Comparison of ENCODE assay signal across 8 cellular contexts in genomic region chr16:30184430-30185140, GRCh38. TPM values are rescaled to one million over a fixed set of nuclear protein-coding genes. Genes with fewer than 3 reads are reported as not detected.
DNase-seq lines count a peak whose midpoint lies in the region; ATAC-seq, FAIRE-seq and TF ChIP-seq lines count a peak whose summit lies in the region.

No MANE protein-coding gene starts in this region.

- H3K27ac ChIP-seq in dorsolateral prefrontal cortex, result peak overlapping the region in 55 of 59 donors; percentile 19 to 91 (median 77)
- H3K27ac ChIP-seq in pancreas, result peak overlapping the region in 2 of 4 donors; percentile 37 to 39
- H3K27ac ChIP-seq in mesendoderm (ENCODE audit: low read depth, low read length), result no peak overlapping the region

- H4K5ac ChIP-seq in mesendoderm (ENCODE audit: low read length), result no peak overlapping the region

- H3K4ac ChIP-seq in mesendoderm (ENCODE audit: low read depth, low read length), result no peak overlapping the region

- H3K79me2 ChIP-seq in mesendoderm (ENCODE audit: control insufficient read depth, insufficient read depth, low read length), result no peaks in the 10 kb centered on the region

- H4K8ac ChIP-seq in mesendoderm (ENCODE audit: low read depth, low read length), result no peak overlapping the region

- H2AK5ac ChIP-seq in mesendoderm (ENCODE audit: low read length), result no peak overlapping the region

- intact Hi-C loops in dorsolateral prefrontal cortex (cut with DNase I) (loop anchor here in 1 of 2 donors (5.0 kb wide), 1 partner anchor 92 kb away; the partner anchor contains the start of gene TBX6), pancreas (cut with DNase I) (no loop called here)

- H3K4me2 ChIP-seq in mesendoderm (ENCODE audit: low read length), result no peak overlapping the region

- no peaks in the 10 kb centered on the region for H3K79me1 ChIP-seq in mesendoderm (ENCODE audit: low read length)

- H3K9ac ChIP-seq in mesendoderm (ENCODE audit: low read length), result no peak overlapping the region

- no peak overlapping the region for H2BK15ac ChIP-seq in mesendoderm (replicated peaks; ENCODE audit: low read depth)

- no peaks in the 10 kb centered on the region for H3K9me3 ChIP-seq in pancreas

- H3K27me3 ChIP-seq in dorsolateral prefrontal cortex (no peaks in the 10 kb centered on the region), pancreas (no peaks in the 10 kb centered on the region), mesendoderm (ENCODE audit: insufficient read depth, low read length, poor library complexity) (no peaks in the 10 kb centered on the region)

- no peak overlapping the region for H3K18ac ChIP-seq in mesendoderm (ENCODE audit: low read length)

- WGBS in pancreas, 2 donors, result 43 to 44% methylated on average over 14 of the region's 14 CpGs
- no CpG with 5 or more reads among the region's 14 CpGs for WGBS in mesendoderm (ENCODE audit: extremely low coverage, insufficient coverage, low lambda C conversion rate)

- no peak overlapping the region for H3K23ac ChIP-seq in mesendoderm (ENCODE audit: low read length)

- H2BK120ac ChIP-seq in mesendoderm (ENCODE audit: low read depth, low read length), result no peak overlapping the region

- H3K36me3 ChIP-seq in pancreas (no peaks in the 10 kb centered on the region), mesendoderm (ENCODE audit: control insufficient read depth, insufficient read depth, low read length) (no peaks in the 10 kb centered on the region)

- H3K4me1 ChIP-seq in pancreas (no peaks in the 10 kb centered on the region), mesendoderm (ENCODE audit: control insufficient read depth, low read depth, low read length) (no peaks in the 10 kb centered on the region)

- ATAC-seq in GM18511 (IDR thresholded peaks at IDR 0.05; ENCODE audit: unreplicated experiment), result peak; percentile 16
- no peak for ATAC-seq in pancreas
- no peak for ATAC-seq in HG02852 (IDR thresholded peaks at IDR 0.05; ENCODE audit: unreplicated experiment)

- no peak overlapping the region for H2BK5ac ChIP-seq in mesendoderm (ENCODE audit: low read length)

- H3K4me3 ChIP-seq in dorsolateral prefrontal cortex (peak overlapping the region; percentile 34 to 78 (median 66)), pancreas (peak overlapping the region in 1 of 4 donors; percentile 63), mesendoderm (ENCODE audit: low read length) (no peak overlapping the region)

- TF ChIP-seq CTCF in dorsolateral prefrontal cortex (IDR thresholded peaks at IDR 0.05 in 54 of 56, conservative IDR thresholded peaks at IDR 0.05 in 2 of 56; ENCODE audit: low read depth in 1 of 56, partially characterized antibody in 56 of 56) (no peak), pancreas (IDR thresholded peaks at IDR 0.05) (no peak)

- DNase-seq in NCI-H1092 treated with DMSO at 0.1 percent for 48 hours (lab: John Stamatoyannopoulos, UW) (peak; percentile 34), dorsolateral prefrontal cortex (peak in 6 of 10 donors; percentile 42 to 72 (median 54)), pancreas (peak in 4 of 6 donors; percentile 14 to 72 (median 36)), HPDE6-E6E7 (ENCODE audit: extremely low spot score) (no peak), mesendoderm (no peak)
- peak; percentile 45 to 61 for DNase-seq in activated CD4-positive, alpha-beta T cell treated with anti-CD3 and anti-CD28 coated beads for 4 hours

- H3K56ac ChIP-seq in mesendoderm (ENCODE audit: low read length), result no peak overlapping the region

- no peak for FAIRE-seq in pancreas (lab: Jason Lieb, UNC)

RNA-seq across cellular contexts. Expression of gene CORO1A, which starts 1.2 kb away (rescaled TPM):
- total RNA-seq in dorsolateral prefrontal cortex, result 100 to 1,000 TPM in 1 of 120 experiments, 10 to 100 TPM in 119; 34.2 to 114 (median 60.7) TPM
- total RNA-seq in pancreas, result 10 to 100 TPM in 3 of 6 donors, 1 to 10 TPM in 3; 2.1 to 26.4 (median 9.7) TPM
- polyA plus RNA-seq in pancreas, result 10 to 100 TPM; 12.2 to 14.9 TPM
- polyA plus RNA-seq in mesendoderm (2013, experiment 1 of 2), result 6.3 TPM
- 6.9 TPM for polyA plus RNA-seq in mesendoderm (2013, experiment 2 of 2)

RNA-seq across cellular contexts. Expression of gene BOLA2B, which starts 8.9 kb away (rescaled TPM):
- total RNA-seq in dorsolateral prefrontal cortex (10 to 100 TPM; 29.1 to 89.3 (median 49.3) TPM), pancreas (10 to 100 TPM; 17.3 to 39.1 (median 30.6) TPM)
- 100 to 1,000 TPM in 1 of 2 donors, 10 to 100 TPM in 1; 77.2 to 138 TPM for polyA plus RNA-seq in pancreas
- polyA plus RNA-seq in mesendoderm (2013, experiment 1 of 2), result 642 TPM
- polyA plus RNA-seq in mesendoderm (2013, experiment 2 of 2), result 651 TPM

RNA-seq across cellular contexts. Expression of gene SLX1A, which starts 9.1 kb away (rescaled TPM):
- 10 to 100 TPM; 13.7 to 63.7 (median 29.9) TPM for total RNA-seq in dorsolateral prefrontal cortex
- 10 to 100 TPM in 4 of 6 donors, 1 to 10 TPM in 2; 9.0 to 25.0 (median 14.0) TPM for total RNA-seq in pancreas
- 10 to 100 TPM; 61.8 to 63.8 TPM for polyA plus RNA-seq in pancreas
- polyA plus RNA-seq in mesendoderm (2013, experiment 1 of 2), result 7.2 TPM
- 5.1 TPM for polyA plus RNA-seq in mesendoderm (2013, experiment 2 of 2)

RNA-seq across cellular contexts. Expression of gene SULT1A3, which starts 14.5 kb away (rescaled TPM):
- total RNA-seq in dorsolateral prefrontal cortex, result 10 to 100 TPM in 118 of 120 experiments, 1 to 10 TPM in 2; 8.6 to 49.6 (median 23.0) TPM
- 10 to 100 TPM in 1 of 6 donors, 1 to 10 TPM in 5; 1.0 to 14.7 (median 4.8) TPM for total RNA-seq in pancreas
- polyA plus RNA-seq in pancreas, result 100 to 1,000 TPM in 1 of 2 donors, 10 to 100 TPM in 1; 64.5 to 106 TPM
- 12.0 TPM for polyA plus RNA-seq in mesendoderm (2013, experiment 1 of 2)
- polyA plus RNA-seq in mesendoderm (2013, experiment 2 of 2), result 11.4 TPM

Comparison
In these comparisons a context has a peak if more than half of its experiments do, and no peak if none do; other contexts are left out.
1. DNase-seq: peak in NCI-H1092 treated with DMSO at 0.1 percent for 48 hours (single experiment), activated CD4-positive, alpha-beta T cell treated with anti-CD3 and anti-CD28 coated beads for 4 hours (2 of 2), dorsolateral prefrontal cortex (6 of 10) and pancreas (4 of 6); none in HPDE6-E6E7 (single experiment) and mesendoderm (single experiment).